In the genomic region with DNA sequence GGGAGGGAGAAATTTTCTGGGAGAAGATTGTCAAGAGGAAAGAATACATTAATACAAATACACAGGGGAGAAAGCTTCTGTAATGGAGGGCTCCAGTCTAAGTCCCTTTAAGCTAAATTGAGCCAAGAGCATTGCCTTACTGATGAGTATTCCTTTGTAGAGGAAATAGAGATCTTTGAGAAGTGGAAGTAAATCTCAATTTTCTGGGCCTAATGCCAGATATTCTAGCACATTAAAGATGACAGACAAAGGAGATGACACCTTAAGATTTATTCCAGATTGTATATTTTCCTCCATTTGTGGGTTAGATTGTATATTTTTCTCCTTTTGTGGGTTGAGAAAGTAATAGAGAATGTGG, we compare ENCODE assay signal across 13 cellular contexts. TPM values are rescaled to one million over a fixed set of nuclear protein-coding genes. Genes with fewer than 3 reads are reported as not detected.
A peak's percentile ranks its signal among the peaks of the same experiment; 100 is the strongest.
DNase-seq lines count a peak whose midpoint lies in the region; ATAC-seq and TF ChIP-seq lines count a peak whose summit lies in the region.
"Had no signal": no experiment of that assay in that cellular context is flagged by ENCODE, and none has a peak within 500 bp of the region (broad histone marks: within the 10 kb centered on the region; RNA-seq: fewer than 3 reads in every experiment).

No MANE protein-coding gene starts in this region.

- DNase-seq in A673 (ENCODE audit: low spot score) (peak; percentile 6), Calu3 (no peak), RWPE2 (ENCODE audit: low spot score) (no peak), foreskin keratinocyte (no peak), DMS79 treated with DMSO at 0.1 percent for 48 hours (lab: John Stamatoyannopoulos, UW) (no peak)
- DNase-seq: CD4-positive, alpha-beta memory T cell; DND-41; EL; H9 had no signal

- H3K4me3 ChIP-seq in A673 (ENCODE audit: low read depth, low read length, poor library complexity, severe bottlenecking) (no peak overlapping the region), RWPE2 (ENCODE audit: severe bottlenecking) (no peak overlapping the region)
- H3K4me3 ChIP-seq: BLaER1, GM12878 had no signal

- no peaks in the 10 kb centered on the region for H3K27me3 Mint-ChIP-seq in Calu3 (ENCODE audit: unreplicated experiment)

- H3K9me3 ChIP-seq in A673 (ENCODE audit: low read depth, low read length, poor library complexity, severe bottlenecking) (no peaks in the 10 kb centered on the region), RWPE2 (ENCODE audit: severe bottlenecking) (no peaks in the 10 kb centered on the region)

- H3K4me3 Mint-ChIP-seq in Calu3 (ENCODE audit: low read depth, unreplicated experiment): no peak overlapping the region
- H3K4me3 Mint-ChIP-seq: CD14-positive monocyte; CD4-positive, alpha-beta memory T cell; H9 had no signal

- no peaks in the 10 kb centered on the region for H3K4me1 ChIP-seq in A673 (ENCODE audit: insufficient read depth, low read length, poor library complexity, severe bottlenecking)
- H3K4me1 ChIP-seq in RWPE2 (ENCODE audit: insufficient read depth, poor library complexity, severe bottlenecking): peaks cover 13% of the 10 kb centered on the region
- H3K4me1 ChIP-seq in foreskin keratinocyte: peaks cover 27% of the 10 kb centered on the region
- H3K4me1 ChIP-seq: BLaER1 had no signal

- H3K36me3 ChIP-seq in A673 (ENCODE audit: insufficient read depth, low read length, poor library complexity, severe bottlenecking) (no peaks in the 10 kb centered on the region), RWPE2 (ENCODE audit: low read depth) (no peaks in the 10 kb centered on the region)
- H3K36me3 ChIP-seq: BLaER1 had no signal

- TF ChIP-seq CTCF in A673 (conservative IDR thresholded peaks at IDR 0.05; ENCODE audit: low read depth, low read length) (no peak), Calu3 (IDR thresholded peaks at IDR 0.05; ENCODE audit: unreplicated experiment) (no peak), RWPE2 (IDR thresholded peaks at IDR 0.05; ENCODE audit: poor library complexity, severe bottlenecking) (no peak), foreskin keratinocyte (conservative IDR thresholded peaks at IDR 0.05) (no peak)

- peaks cover 5% of the 10 kb centered on the region for H3K9me3 Mint-ChIP-seq in Calu3 (ENCODE audit: low read depth, unreplicated experiment)

- no TSS peak for BruUV-seq in A673 (replicated peaks; lab: Mats Ljungman, UMichigan)
- no TSS peak for BruUV-seq in Calu3 (replicated peaks; lab: Mats Ljungman, UMichigan)

- peak overlapping the region; percentile 30 for H3K27ac Mint-ChIP-seq in Calu3 (ENCODE audit: unreplicated experiment)
- H3K27ac Mint-ChIP-seq: CD14-positive monocyte; CD4-positive, alpha-beta memory T cell; H9 had no signal

- CTCF ChIA-PET in A673 (lab: Charles Lee) (no interaction called here), Calu3 (lab: Charles Lee) (no interaction called here)

- H3K27me3 ChIP-seq in A673 (replicated peaks; ENCODE audit: insufficient read depth, low read depth, low read length, poor library complexity) (no peaks in the 10 kb centered on the region), RWPE2 (ENCODE audit: insufficient read depth, poor library complexity, severe bottlenecking) (no peaks in the 10 kb centered on the region), foreskin keratinocyte (no peaks in the 10 kb centered on the region)
- H3K27me3 ChIP-seq: BLaER1 had no signal

- POLR2A ChIA-PET in A673 (lab: Charles Lee; ENCODE audit: low non-redundant PET): no interaction called here

- peaks cover 18% of the 10 kb centered on the region for H3K4me1 Mint-ChIP-seq in Calu3 (ENCODE audit: low read depth, unreplicated experiment)
- H3K4me1 Mint-ChIP-seq: CD4-positive, alpha-beta memory T cell; H9 had no signal

- H3K27ac ChIP-seq in A673 (ENCODE audit: low read depth, low read length, poor library complexity, severe bottlenecking) (no peak overlapping the region), RWPE2 (ENCODE audit: poor library complexity, severe bottlenecking) (peak overlapping the region; percentile 50), foreskin keratinocyte (no peak overlapping the region)
- H3K27ac ChIP-seq: BLaER1 had no signal

- no peaks in the 10 kb centered on the region for H3K36me3 Mint-ChIP-seq in Calu3 (ENCODE audit: insufficient read depth, unreplicated experiment)
- H3K36me3 Mint-ChIP-seq: CD14-positive monocyte; CD4-positive, alpha-beta memory T cell had no signal

- intact Hi-C loops in A673 (cut with micrococcal nuclease; ENCODE audit: unreplicated experiment): no loop called here
- intact Hi-C loops in Calu3 (cut with micrococcal nuclease; ENCODE audit: unreplicated experiment): no loop called here

- ATAC-seq in RWPE2 (ENCODE audit: low read depth) (peak; percentile 13; the same call in 1 of the 3 replicates), foreskin keratinocyte (peak; percentile 26), HG02623 (IDR thresholded peaks at IDR 0.05; ENCODE audit: unreplicated experiment) (no peak)
- ATAC-seq: GM12878 had no signal

RNA-seq across cellular contexts. Expression of gene SMAD1, which starts 28.5 kb away (rescaled TPM):
- total RNA-seq in A673 (2021): 30.0 and 33.7 TPM in 2 replicates
- 15.3 and 19.3 TPM in 2 replicates for total RNA-seq in Calu3 (2022)
- 27.4 and 27.6 TPM in 2 replicates for total RNA-seq in foreskin keratinocyte
- 4.4 and 5.3 TPM in 2 replicates for polyA plus RNA-seq in foreskin keratinocyte
